Comparison of ENCODE assay signal across 9 cellular contexts in genomic region chr10:22615819-22616499, GRCh38.
DNase-seq lines count a peak whose midpoint lies in the region; FAIRE-seq and TF ChIP-seq lines count a peak whose summit lies in the region.
"Had no signal": no experiment of that assay in that cellular context is flagged by ENCODE, and none has a peak within 500 bp of the region (broad histone marks: within the 10 kb centered on the region; RNA-seq: fewer than 3 reads in every experiment).

No MANE protein-coding gene starts in this region.

- H3K27ac Mint-ChIP-seq in activated CD4-positive, alpha-beta memory T cell treated with anti-CD3 and anti-CD28 coated beads for 36 hours, result peak overlapping the region; percentile 86

- WGBS in small intestine, 3 donors, result 8 to 41% (median 24%) methylated on average over 11 of the region's 11 CpGs

- no peaks in the 10 kb centered on the region for H3K27me3 Mint-ChIP-seq in activated CD4-positive, alpha-beta memory T cell treated with anti-CD3 and anti-CD28 coated beads for 36 hours
- H3K27me3 Mint-ChIP-seq: brain had no signal

- H3K27me3 ChIP-seq in MM.1S (replicated peaks; ENCODE audit: insufficient read depth, low read length), result no peaks in the 10 kb centered on the region
- H3K27me3 ChIP-seq in cardiac muscle cell, result no peaks in the 10 kb centered on the region
- H3K27me3 ChIP-seq in small intestine (ENCODE audit: control insufficient read depth in 2 of 2, insufficient read depth in 2 of 2, low read length in 2 of 2), result no peaks in the 10 kb centered on the region
- no peaks in the 10 kb centered on the region for H3K27me3 ChIP-seq in BE2C

- intact Hi-C loops in activated CD4-positive, alpha-beta memory T cell treated with anti-CD3 and anti-CD28 coated beads for 36 hours (cut with micrococcal nuclease), result loop anchor here (1.0 kb wide), 1 partner anchor 8 kb away; no protein-coding TSS in a partner anchor

- peak overlapping the region; percentile 52; the same call in 1 of the 2 replicates for H3K27ac ChIP-seq in MM.1S (ENCODE audit: low read length)
- H3K27ac ChIP-seq in cardiac muscle cell, result peak overlapping the region; percentile 92
- H3K27ac ChIP-seq in small intestine (ENCODE audit: low read depth in 1 of 2, low read length in 1 of 2), result peak overlapping the region; percentile 22 to 66

- peak overlapping the region; percentile 89 for H3K4me2 ChIP-seq in MM.1S (ENCODE audit: low read depth, low read length)

- H3K9me3 ChIP-seq in MM.1S (replicated peaks; ENCODE audit: insufficient read depth, low read length) (no peaks in the 10 kb centered on the region), cardiac muscle cell (ENCODE audit: low read depth) (no peaks in the 10 kb centered on the region), small intestine (ENCODE audit: control insufficient read depth, low read depth) (no peaks in the 10 kb centered on the region), BE2C (no peaks in the 10 kb centered on the region)

- H4K20me1 ChIP-seq in MM.1S (ENCODE audit: insufficient read depth, low read length), result no peaks in the 10 kb centered on the region

- no peak for TF ChIP-seq POLR2A in H54 (IDR thresholded peaks at IDR 0.05; ENCODE audit: low read depth, low read length)

- peak overlapping the region; percentile 64 for H3K9ac ChIP-seq in MM.1S (ENCODE audit: low read length)

- no peaks in the 10 kb centered on the region for H3K9me3 Mint-ChIP-seq in activated CD4-positive, alpha-beta memory T cell treated with anti-CD3 and anti-CD28 coated beads for 36 hours

- H3K4me3 ChIP-seq in MM.1S (ENCODE audit: low read length) (peak overlapping the region; percentile 72), cardiac muscle cell (no peak overlapping the region), small intestine (ENCODE audit: low read depth in 1 of 2, low read length in 2 of 2) (peak overlapping the region in 1 of 2 donors; percentile 21), BE2C (ENCODE audit: low read depth, low read length) (no peak overlapping the region)

- H3K4me1 ChIP-seq in MM.1S (ENCODE audit: low read length) (peaks cover 19% of the 10 kb centered on the region), cardiac muscle cell (ENCODE audit: low read depth) (peaks cover 59% of the 10 kb centered on the region), small intestine (ENCODE audit: control insufficient read depth in 2 of 2, insufficient read depth in 1 of 2, low read depth in 1 of 2, low read length in 1 of 2) (peaks cover 2 to 19% of the 10 kb centered on the region in 2 donors), BE2C (peaks cover 32% of the 10 kb centered on the region)

- H3K79me2 ChIP-seq in MM.1S (ENCODE audit: low read length), result peaks cover 60% of the 10 kb centered on the region

- H3K36me3 ChIP-seq in MM.1S (replicated peaks; ENCODE audit: insufficient read depth, low read length), result no peaks in the 10 kb centered on the region
- no peaks in the 10 kb centered on the region for H3K36me3 ChIP-seq in cardiac muscle cell
- H3K36me3 ChIP-seq in small intestine (ENCODE audit: control insufficient read depth in 2 of 2, insufficient read depth in 2 of 2, low read length in 2 of 2), result no peaks in the 10 kb centered on the region
- no peaks in the 10 kb centered on the region for H3K36me3 ChIP-seq in BE2C

- H3K9me2 ChIP-seq in MM.1S (replicated peaks; ENCODE audit: insufficient read depth, low read length), result no peaks in the 10 kb centered on the region

- H3F3A ChIP-seq in MM.1S (ENCODE audit: insufficient read depth, low read length), result 0 out of 2 replicates have a peak, but pooled peaks cover 6% of the 10 kb centered on the region

- CTCF ChIA-PET in activated CD4-positive, alpha-beta memory T cell treated with anti-CD3 and anti-CD28 coated beads for 36 hours (lab: Charles Lee), result interaction anchor here (1.0 to 4.6 kb wide), 4 partner anchors 7 to 44 kb away, joined by 3 to 18 read pairs (median 6); no protein-coding TSS in a partner anchor

- FAIRE-seq in H54 (lab: Jason Lieb, UNC) (peak; percentile 27), small intestine (lab: Jason Lieb, UNC) (no peak)

- peak overlapping the region; percentile 76 for H2AFZ ChIP-seq in MM.1S (ENCODE audit: low read length)

- TF ChIP-seq CTCF in MM.1S (IDR thresholded peaks at IDR 0.05; ENCODE audit: low read length) (no peak), cardiac muscle cell (IDR thresholded peaks at IDR 0.05; ENCODE audit: low read depth, low read length) (no peak), BE2C (IDR thresholded peaks at IDR 0.05; ENCODE audit: low read depth, low read length) (no peak)

- H3K4me1 Mint-ChIP-seq in activated CD4-positive, alpha-beta memory T cell treated with anti-CD3 and anti-CD28 coated beads for 36 hours (ENCODE audit: low read depth), result peaks cover 97% of the 10 kb centered on the region

- no peaks in the 10 kb centered on the region for H3K36me3 Mint-ChIP-seq in activated CD4-positive, alpha-beta memory T cell treated with anti-CD3 and anti-CD28 coated beads for 36 hours

- peak; percentile 9 for DNase-seq in NCI-H1092 treated with DMSO at 0.1 percent for 48 hours (lab: John Stamatoyannopoulos, UW)
- DNase-seq in NCI-H1092 (lab: John Stamatoyannopoulos, UW), result no peak
- peak; percentile 40 for DNase-seq in H54 (ENCODE audit: insufficient read length, low spot score)
- peak; percentile 64 for DNase-seq in MM.1S
- peak; percentile 57 for DNase-seq in activated CD4-positive, alpha-beta memory T cell treated with anti-CD3 and anti-CD28 coated beads for 36 hours
- peak in 1 of 2 donors; percentile 68 for DNase-seq in cardiac muscle cell (ENCODE audit: low read depth in 1 of 2, low spot score in 1 of 2)
- DNase-seq in small intestine, result peak; percentile 81
- DNase-seq in BE2C, result no peak

- POLR2A ChIA-PET in activated CD4-positive, alpha-beta memory T cell treated with anti-CD3 and anti-CD28 coated beads for 36 hours (lab: Charles Lee), result interaction anchor here (1.4 to 2.2 kb wide), 2 partner anchors 13 to 15 kb away, joined by 4 to 13 read pairs; no protein-coding TSS in a partner anchor

- peak overlapping the region; percentile 79 for H3K4me3 Mint-ChIP-seq in activated CD4-positive, alpha-beta memory T cell treated with anti-CD3 and anti-CD28 coated beads for 36 hours
- H3K4me3 Mint-ChIP-seq: brain had no signal

Comparison
In these comparisons a context has a peak if more than half of its experiments do, and no peak if none do; other contexts are left out.
1. DNase-seq: peak in NCI-H1092 treated with DMSO at 0.1 percent for 48 hours (single experiment), H54 (single experiment), MM.1S (single experiment), activated CD4-positive, alpha-beta memory T cell treated with anti-CD3 and anti-CD28 coated beads for 36 hours (single experiment) and small intestine (single experiment); none in NCI-H1092 (single experiment) and BE2C (single experiment).
2. Peak in every context shown above with its lines, with median percentiles within 50 percentile points of each other: H3K27ac ChIP-seq.